ENCODE assay signal across 9 cellular contexts in the genomic region with DNA sequence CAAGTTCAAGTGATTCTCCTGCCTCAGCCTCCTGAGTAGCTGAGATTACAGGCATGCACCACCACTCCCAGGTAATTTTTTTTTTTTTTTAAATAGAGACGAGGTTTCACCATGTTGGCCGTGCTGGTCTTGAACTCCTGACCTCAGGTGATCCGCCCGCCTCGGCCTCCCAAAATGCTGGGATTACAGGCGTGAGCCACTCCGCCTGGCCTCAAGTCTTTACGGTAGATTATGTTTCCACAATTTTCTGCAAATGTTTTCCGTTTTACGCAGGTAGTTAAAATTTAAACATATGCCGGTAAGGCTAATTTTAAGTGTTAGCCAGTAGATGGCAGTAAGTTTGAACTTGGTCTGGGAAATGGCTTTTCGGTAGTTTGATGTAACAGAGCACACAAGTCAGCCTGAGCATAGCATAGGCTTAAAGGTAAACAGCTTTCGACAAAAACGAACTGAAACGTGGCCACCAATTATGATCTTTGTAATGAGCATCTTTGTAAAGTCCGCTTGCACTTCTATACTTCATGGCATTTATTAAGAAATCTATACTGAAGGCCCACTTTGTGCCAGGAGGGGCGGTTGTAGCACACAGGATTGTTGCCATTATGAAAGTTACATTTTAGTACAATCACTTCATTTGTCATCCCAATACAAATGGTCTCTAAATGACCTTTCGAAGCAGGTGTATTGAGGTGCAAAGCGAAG. TPM values are rescaled to one million over a fixed set of nuclear protein-coding genes. Genes with fewer than 3 reads are reported as not detected.
DNase-seq lines count a peak whose midpoint lies in the region; ATAC-seq, FAIRE-seq and TF ChIP-seq lines count a peak whose summit lies in the region.
"Had no signal": no experiment of that assay in that cellular context is flagged by ENCODE, and none has a peak within 500 bp of the region (broad histone marks: within the 10 kb centered on the region; RNA-seq: fewer than 3 reads in every experiment).

No MANE protein-coding gene starts in this region.

- H3K56ac ChIP-seq in H1 (replicated peaks; ENCODE audit: insufficient read length, low read depth, low read length) (no peak overlapping the region), mesendoderm (ENCODE audit: low read length) (no peak overlapping the region)

- H2BK20ac ChIP-seq in H1 (ENCODE audit: low read length) = no peak overlapping the region

- no peak overlapping the region for H4K91ac ChIP-seq in H1 (replicated peaks; ENCODE audit: insufficient read length, low read length)

- no peaks in the 10 kb centered on the region for H3K9me3 ChIP-seq in CD8-positive, alpha-beta T cell (ENCODE audit: low read length)
- H3K9me3 ChIP-seq in H1 (ENCODE audit: insufficient read depth in 2 of 2, low read depth in 1 of 2, low read length in 1 of 2) = no peaks in the 10 kb centered on the region

- POLR2A ChIA-PET in CD8-positive, alpha-beta T cell (lab: Charles Lee) = no interaction called here
- POLR2A ChIA-PET in H1 (lab: Charles Lee; ENCODE audit: partially characterized antibody) = no interaction called here

- no peaks in the 10 kb centered on the region for H3K27me3 Mint-ChIP-seq in CD8-positive, alpha-beta T cell (ENCODE audit: low read depth)

- ATAC-seq in CD8-positive, alpha-beta T cell = peak; percentile 50
- ATAC-seq in GM18858 (IDR thresholded peaks at IDR 0.05; ENCODE audit: unreplicated experiment) (peak; percentile 55), HG03135 (IDR thresholded peaks at IDR 0.05; ENCODE audit: unreplicated experiment) (no peak), HG03108 (IDR thresholded peaks at IDR 0.05; ENCODE audit: unreplicated experiment) (no peak)

- H2BK5ac ChIP-seq in H1 (ENCODE audit: low read depth, low read length) (no peak overlapping the region), mesendoderm (ENCODE audit: low read length) (no peak overlapping the region)

- H3K79me1 ChIP-seq in H1 (ENCODE audit: low read depth, low read length) (no peaks in the 10 kb centered on the region), mesendoderm (ENCODE audit: low read length) (no peaks in the 10 kb centered on the region)

- FAIRE-seq in RCC 7860 (lab: Jason Lieb, UNC) = peak; percentile 56
- FAIRE-seq in H1 (lab: Jason Lieb, UNC) = peak; percentile 72

- H3K23ac ChIP-seq in H1 (ENCODE audit: insufficient read length) (no peak overlapping the region), mesendoderm (ENCODE audit: low read length) (no peak overlapping the region)

- intact Hi-C loops in CD8-positive, alpha-beta T cell (cut with DNase I, micrococcal nuclease) = loop anchor here (1.0 to 2.0 kb wide), 3 partner anchors 260 to 551 kb away; no protein-coding TSS in a partner anchor

- H2BK15ac ChIP-seq in H1 (ENCODE audit: low read length) (no peak overlapping the region), mesendoderm (replicated peaks; ENCODE audit: low read depth) (no peak overlapping the region)

- H3K36me3 Mint-ChIP-seq in CD8-positive, alpha-beta T cell = no peaks in the 10 kb centered on the region

- no peak for DNase-seq in CD8-positive, alpha-beta T cell
- DNase-seq in HT1080 (ENCODE audit: low read depth) = peak; percentile 21
- peak; percentile 60 for DNase-seq in RCC 7860 (ENCODE audit: low spot score)
- DNase-seq in H1 (ENCODE audit: low read depth in 1 of 2, low spot score in 2 of 2) = peak in 1 of 2 experiments; percentile 9
- DNase-seq in mesendoderm = peak; percentile 73

- H3K4me3 Mint-ChIP-seq in CD8-positive, alpha-beta T cell = peak overlapping the region; percentile 69

- no peak overlapping the region for H2BK12ac ChIP-seq in H1 (ENCODE audit: low read depth, low read length)

- WGBS in H1 (ENCODE audit: extremely low coverage in 1 of 2, insufficient coverage in 1 of 2, insufficient read length in 1 of 2, insufficient replicate concordance in 2 of 2, low coverage in 1 of 2, low lambda C conversion rate in 2 of 2, missing lambda C conversion rate in 1 of 2), 2 experiments = 51% methylated on average over 19 of the region's 19 CpGs; no CpG with 5 or more reads in 1 of the 2 experiments
- WGBS in mesendoderm (ENCODE audit: extremely low coverage, insufficient coverage, low lambda C conversion rate) = no CpG with 5 or more reads among the region's 19 CpGs

- H3K4me1 ChIP-seq in CD8-positive, alpha-beta T cell (ENCODE audit: insufficient read depth, low read length) = peaks cover 7% of the 10 kb centered on the region
- no peaks in the 10 kb centered on the region for H3K4me1 ChIP-seq in H1 (replicated peaks in 1 of 4; ENCODE audit: control insufficient read depth in 3 of 4, insufficient read depth in 4 of 4, low read length in 3 of 4)
- no peaks in the 10 kb centered on the region for H3K4me1 ChIP-seq in mesendoderm (ENCODE audit: control insufficient read depth, low read depth, low read length)

- H3K9ac ChIP-seq in H1 (replicated peaks in 1 of 4; ENCODE audit: extremely low read depth in 1 of 4, low read depth in 3 of 4, low read length in 3 of 4) (no peak overlapping the region), mesendoderm (ENCODE audit: low read length) (no peak overlapping the region)

- H4K5ac ChIP-seq in H1 (ENCODE audit: insufficient read length, low read depth, low read length) (no peak overlapping the region), mesendoderm (ENCODE audit: low read length) (no peak overlapping the region)

- no peak overlapping the region for H4K8ac ChIP-seq in H1 (ENCODE audit: extremely low read depth, insufficient read depth, low read length)
- H4K8ac ChIP-seq in mesendoderm (ENCODE audit: low read depth, low read length) = no peak overlapping the region

- peak overlapping the region; percentile 55; the same call in 1 of the 2 replicates for H2AFZ ChIP-seq in H1 (ENCODE audit: low read length)

- H3K23me2 ChIP-seq in H1 (ENCODE audit: low read depth, low read length) = no peaks in the 10 kb centered on the region

- no peaks in the 10 kb centered on the region for H3K27me3 ChIP-seq in CD8-positive, alpha-beta T cell (ENCODE audit: insufficient read depth, low read length)
- no peaks in the 10 kb centered on the region for H3K27me3 ChIP-seq in H1 (replicated peaks in 1 of 4; ENCODE audit: control insufficient read depth in 3 of 4, extremely low read depth in 1 of 4, insufficient read depth in 3 of 4, low read length in 3 of 4)
- H3K27me3 ChIP-seq in mesendoderm (ENCODE audit: insufficient read depth, low read length, poor library complexity) = no peaks in the 10 kb centered on the region

- no peak overlapping the region for H3K18ac ChIP-seq in H1 (ENCODE audit: extremely low read depth, low read length)
- no peak overlapping the region for H3K18ac ChIP-seq in mesendoderm (ENCODE audit: low read length)

- H3K4me2 ChIP-seq in H1 (ENCODE audit: insufficient read depth in 1 of 2, low read depth in 2 of 2, low read length in 2 of 2) (no peak overlapping the region), mesendoderm (ENCODE audit: low read length) (no peak overlapping the region)

- H3K27ac Mint-ChIP-seq in CD8-positive, alpha-beta T cell = peak overlapping the region; percentile 72

- no peak overlapping the region for H3K4me3 ChIP-seq in CD8-positive, alpha-beta T cell (ENCODE audit: low read depth, low read length)
- H3K4me3 ChIP-seq in H1 (ENCODE audit: extremely low read depth in 1 of 4, insufficient read depth in 2 of 4, low read depth in 3 of 4, low read length in 4 of 4) (no peak overlapping the region), mesendoderm (ENCODE audit: low read length) (no peak overlapping the region)

- H3K4me1 Mint-ChIP-seq in CD8-positive, alpha-beta T cell (ENCODE audit: low read depth) = peaks cover 21% of the 10 kb centered on the region

- H3K79me2 ChIP-seq in H1 (ENCODE audit: control insufficient read depth in 1 of 2, insufficient read depth in 2 of 2, low read length in 2 of 2) = no peaks in the 10 kb centered on the region
- no peaks in the 10 kb centered on the region for H3K79me2 ChIP-seq in mesendoderm (ENCODE audit: control insufficient read depth, insufficient read depth, low read length)

- peak; percentile 66 to 75 for TF ChIP-seq RAD21 in H1 (IDR thresholded peaks at IDR 0.05 in 1 of 2, conservative IDR thresholded peaks at IDR 0.05 in 1 of 2; ENCODE audit: low read depth in 2 of 2, low read length in 2 of 2)

- CTCF ChIA-PET in CD8-positive, alpha-beta T cell (lab: Charles Lee) = interaction anchor here (0.7 to 2.3 kb wide), 8 partner anchors 10 to 569 kb away, joined by 3 to 16 read pairs (median 4); no protein-coding TSS in a partner anchor
- CTCF ChIA-PET in H1 (lab: Charles Lee; ENCODE audit: partially characterized antibody) = interaction anchor here (0.6 to 5.7 kb wide), 26 partner anchors 8 to 591 kb away, joined by 3 to 73 read pairs (median 3); no protein-coding TSS in a partner anchor

- H2BK120ac ChIP-seq in H1 (replicated peaks; ENCODE audit: low read depth, low read length) (no peak overlapping the region), mesendoderm (ENCODE audit: low read depth, low read length) (no peak overlapping the region)

- H3K27ac ChIP-seq in CD8-positive, alpha-beta T cell (ENCODE audit: low read depth, low read length) = no peak overlapping the region
- H3K27ac ChIP-seq in H1 (ENCODE audit: low read depth, low read length) (no peak overlapping the region), mesendoderm (ENCODE audit: low read depth, low read length) (no peak overlapping the region)

- H3K9me3 Mint-ChIP-seq in CD8-positive, alpha-beta T cell = peaks cover 3% of the 10 kb centered on the region

- no peak overlapping the region for H2AK5ac ChIP-seq in H1 (ENCODE audit: low read depth, low read length)
- H2AK5ac ChIP-seq in mesendoderm (ENCODE audit: low read length) = no peak overlapping the region

- no peaks in the 10 kb centered on the region for H4K20me1 ChIP-seq in H1 (replicated peaks in 1 of 2; ENCODE audit: control insufficient read depth in 1 of 2, insufficient read depth in 2 of 2, low read length in 2 of 2)

- H3K36me3 ChIP-seq in CD8-positive, alpha-beta T cell (ENCODE audit: insufficient read depth, low read length) = no peaks in the 10 kb centered on the region
- H3K36me3 ChIP-seq in H1 (ENCODE audit: control insufficient read depth in 2 of 4, insufficient read depth in 4 of 4, low read length in 3 of 4) (no peaks in the 10 kb centered on the region), mesendoderm (ENCODE audit: control insufficient read depth, insufficient read depth, low read length) (no peaks in the 10 kb centered on the region)

- TF ChIP-seq POLR2A in H1 (IDR thresholded peaks at IDR 0.05; ENCODE audit: control extremely low read depth in 1 of 2, low read depth in 2 of 2, low read length in 2 of 2) = no peak

- no peak overlapping the region for H3K4ac ChIP-seq in H1 (replicated peaks; ENCODE audit: insufficient read length, low read depth, low read length)
- no peak overlapping the region for H3K4ac ChIP-seq in mesendoderm (ENCODE audit: low read depth, low read length)

- peak; percentile 53 for TF ChIP-seq CTCF in CD8-positive, alpha-beta T cell (IDR thresholded peaks at IDR 0.05)
- peak in 2 of 3 experiments; percentile 44 to 60; a peak in 2 of 4 replicates for TF ChIP-seq CTCF in H1 (IDR thresholded peaks at IDR 0.05; ENCODE audit: control extremely low read depth in 1 of 3, insufficient read depth in 1 of 3, low read depth in 1 of 3, low read length in 3 of 3)

- H3K14ac ChIP-seq in H1 (ENCODE audit: insufficient read length) = no peak overlapping the region

- TF ChIP-seq EP300 in H1 (IDR thresholded peaks at IDR 0.05; ENCODE audit: borderline replicate concordance in 1 of 2, low read depth in 2 of 2, low read length in 2 of 2) = no peak

RNA-seq across cellular contexts. Expression of gene CCKAR, which starts 31.1 kb away (rescaled TPM):
- total RNA-seq in CD8-positive, alpha-beta T cell = not detected
- not detected in 2 replicates for total RNA-seq in HT1080 (2014; rRNA removed; shearing (Covaris generic))
- polyA plus RNA-seq in HT1080 (2015; cell fraction: cytosol; rRNA removed) = not detected in 2 replicates
- polyA plus RNA-seq in HT1080 (2015; cell fraction: nucleus; rRNA removed) = not detected in 2 replicates
- total RNA-seq in H1 (2021; fragmentation: NEBNext Ultra II Directional; extraction: Animal tissue kit (Norgen Biotek cat#: 25700)) = not detected in 2 replicates
- not detected in 2 replicates for polyA plus RNA-seq in H1 (2011; rRNA removed)
- not detected for polyA plus RNA-seq in H1 (2011; cell fraction: cytosol; rRNA removed)
- polyA plus RNA-seq in H1 (2011; cell fraction: nucleus; rRNA removed) = not detected
- polyA plus RNA-seq in H1 (2012, experiment 1 of 2) = not detected in 4 replicates
- not detected for polyA plus RNA-seq in H1 (2012, experiment 2 of 2)
- polyA plus RNA-seq in H1 (2013, experiment 1 of 2) = not detected
- not detected for polyA plus RNA-seq in H1 (2013, experiment 2 of 2)
- polyA minus RNA-seq in H1 (2011; rRNA and poly(A)+ RNA removed) = not detected in 2 replicates
- polyA minus RNA-seq in H1 (2011; cell fraction: cytosol; rRNA and poly(A)+ RNA removed) = not detected
- not detected for polyA minus RNA-seq in H1 (2011; cell fraction: nucleus; rRNA and poly(A)+ RNA removed)
- polyA plus RNA-seq in mesendoderm (2013, experiment 1 of 2) = not detected
- polyA plus RNA-seq in mesendoderm (2013, experiment 2 of 2) = not detected
- total RNA-seq: activated CD8-positive, alpha-beta memory T cell treated with anti-CD3 and anti-CD28 coated beads for 36 hours had no signal

Comparison
In these comparisons a context has a peak if more than half of its experiments do, and no peak if none do; other contexts are left out.
1. ATAC-seq: peak in CD8-positive, alpha-beta T cell (single experiment) and GM18858 (single experiment); none in HG03135 (single experiment) and HG03108 (single experiment).
2. DNase-seq: peak in HT1080 (single experiment), RCC 7860 (single experiment) and mesendoderm (single experiment); none in CD8-positive, alpha-beta T cell (0 of 7).